ENCODE assay signal across 8 cellular contexts in genomic region chr3:123027292-123028232, GRCh38. TPM values are rescaled to one million over a fixed set of nuclear protein-coding genes. Genes with fewer than 3 reads are reported as not detected.
DNase-seq lines count a peak whose midpoint lies in the region; ATAC-seq and TF ChIP-seq lines count a peak whose summit lies in the region.

TSS of gene SEMA5B (minus strand) at chr3:123027763. CDS start at chr3:122961263, 66,500 bp downstream.

- H3K27me3 Mint-ChIP-seq in T-helper 17 cell (peaks cover 35% of the 10 kb centered on the region), memory B cell (peaks cover 32% of the 10 kb centered on the region)

- no peak within 1 kb of the TSS for H3K27ac Mint-ChIP-seq in T-helper 17 cell
- H3K27ac Mint-ChIP-seq in memory B cell: no peak within 1 kb of the TSS

- peaks cover 16% of the 10 kb centered on the region for H3K36me3 Mint-ChIP-seq in T-helper 17 cell (ENCODE audit: low read depth)
- H3K36me3 Mint-ChIP-seq in memory B cell: no peaks in the 10 kb centered on the region

- no peaks in the 10 kb centered on the region for H3K27me3 ChIP-seq in testis

- H3K4me3 Mint-ChIP-seq in T-helper 17 cell: peak within 1 kb of the TSS; percentile 90
- peak within 1 kb of the TSS; percentile 82 for H3K4me3 Mint-ChIP-seq in memory B cell

- H3K9me3 ChIP-seq in T-helper 17 cell (ENCODE audit: control insufficient read depth, low read length, poor library complexity, severe bottlenecking): no peaks in the 10 kb centered on the region
- no peaks in the 10 kb centered on the region for H3K9me3 ChIP-seq in testis

- 0 to 1% methylated on average over 31 to 86 of the region's 94 CpGs for WGBS in testis, 2 donors

- H3K4me1 Mint-ChIP-seq in T-helper 17 cell: peaks cover 17% of the 10 kb centered on the region
- peaks cover 12% of the 10 kb centered on the region for H3K4me1 Mint-ChIP-seq in memory B cell

- TF ChIP-seq CTCF in testis (IDR thresholded peaks at IDR 0.05): peak in 2 of 3 experiments; percentile 22 to 49

- peak; percentile 59 for ATAC-seq in T-helper 17 cell
- ATAC-seq in memory B cell (ENCODE audit: low read depth): peak; percentile 54

- H3K4me3 ChIP-seq in testis: peak within 1 kb of the TSS; percentile 16 to 60

- POLR2A ChIA-PET in HEK293T (lab: Yijun Ruan, JAX): interaction anchor here (0.6 to 2.5 kb wide), 7 partner anchors 8 to 174 kb away, joined by 3 to 6 read pairs (median 3); partner anchors contain the start of gene SEC22A

- H3K36me3 ChIP-seq in testis (ENCODE audit: low read depth, missing control alignments): no peaks in the 10 kb centered on the region

- peaks cover 26% of the 10 kb centered on the region for H3K4me1 ChIP-seq in testis

- CTCF ChIA-PET in HEK293T (lab: Yijun Ruan, JAX): interaction anchor here (0.6 to 5.5 kb wide), 16 partner anchors 8 to 644 kb away, joined by 3 to 29 read pairs (median 3); partner anchors contain the start of gene FAM162A

- no peak within 1 kb of the TSS for H3K27ac ChIP-seq in testis

- TF ChIP-seq POLR2A in testis (IDR thresholded peaks at IDR 0.05): no peak

- intact Hi-C loops in testis (cut with DNase I; ENCODE audit: low total_unique reads): loop anchor here (10.0 kb wide), 2 partner anchors 83 to 163 kb away; no protein-coding TSS in a partner anchor

- no peaks in the 10 kb centered on the region for H3K9me3 Mint-ChIP-seq in memory B cell

- DNase-seq in CD1c-positive myeloid dendritic cell (ENCODE audit: extremely low spot score): peak; percentile 11
- DNase-seq in HEK293T (ENCODE audit: extremely low spot score): peak; percentile 64
- DNase-seq in T-helper 17 cell: peak in 1 of 3 donors; percentile 12
- peak; percentile 88 for DNase-seq in ecto neural progenitor cell (ENCODE audit: low spot score)
- DNase-seq in memory B cell (ENCODE audit: low spot score in 2 of 2): peak; percentile 27 to 60
- peak; percentile 44 for DNase-seq in testis
- DNase-seq in cortex of kidney (lab: John Stamatoyannopoulos, UW): no peak
- DNase-seq in NCI-H226: no peak

TF ChIP-seq in HEK293T, 16 proteins besides CTCF, POLR2A, EP300 and RAD21:
- TF ChIP-seq L3MBTL2 (conservative IDR thresholded peaks at IDR 0.05): peak; percentile 80
- no peak for TF ChIP-seq FOXK2 (IDR thresholded peaks at IDR 0.05)
TF ChIP-seq in HEK293T: peak in this region for 1.

RNA-seq across cellular contexts. Expression of gene SEMA5B, which starts in this region (rescaled TPM):
- not detected for total RNA-seq in T-helper 17 cell
- total RNA-seq in testis: 1 to 10 TPM in 1 of 2 donors, under 1 TPM in 1; 0.68 to 1.3 TPM
- polyA plus RNA-seq in testis (ENCODE audit: insufficient read depth, low read depth, low replicate concordance): 2.0 TPM

Comparison
In these comparisons a context has a peak if more than half of its experiments do, and no peak if none do; other contexts are left out.
1. Peak in ATAC-seq in T-helper 17 cell; RNA of the gene not detected or under 1 TPM.
2. DNase-seq: peak in CD1c-positive myeloid dendritic cell (single experiment), HEK293T (single experiment), ecto neural progenitor cell (single experiment), memory B cell (2 of 2) and testis (single experiment); none in cortex of kidney (single experiment) and NCI-H226 (single experiment).